15 cellular contexts compared by ENCODE assay signal in the genomic region with DNA sequence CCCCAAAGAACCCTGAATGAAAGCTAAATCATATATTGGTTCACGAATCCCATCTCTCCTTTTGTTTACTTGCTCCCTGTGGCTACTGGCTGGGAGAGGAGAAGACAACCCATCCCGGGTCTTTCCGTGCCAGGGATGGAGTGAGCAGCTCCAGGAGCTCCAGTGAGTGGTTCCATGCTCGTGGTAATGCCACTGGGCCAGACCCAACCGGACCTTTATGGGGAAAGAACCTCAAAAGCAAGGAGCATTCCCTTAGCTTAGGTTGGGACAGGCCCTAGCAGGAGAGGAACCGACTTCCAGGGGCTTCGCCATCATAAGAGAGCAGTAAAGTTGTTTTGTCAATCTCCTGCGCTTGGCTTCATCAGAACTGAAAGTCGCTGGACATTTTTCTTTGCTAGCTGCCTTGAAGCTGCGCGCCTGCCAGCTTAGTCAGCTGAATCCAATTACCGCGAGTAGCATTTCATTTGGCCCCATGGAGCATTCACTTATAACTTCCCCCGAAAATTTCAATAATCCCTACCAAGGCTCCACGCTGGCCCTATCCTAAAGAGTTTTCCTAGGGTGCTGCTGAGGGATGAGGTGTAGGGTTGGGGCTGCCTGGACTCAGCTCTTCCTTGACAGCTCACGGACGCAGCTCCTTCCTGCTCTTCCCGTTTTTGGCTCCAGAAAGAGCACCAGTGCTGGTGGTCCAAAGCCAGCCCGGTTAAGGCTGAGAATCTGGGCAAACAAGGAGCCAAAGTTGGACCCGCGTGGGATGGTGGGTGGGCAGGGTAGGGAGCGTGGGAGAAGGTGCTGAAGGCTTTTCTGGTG. TPM values are rescaled to one million over a fixed set of nuclear protein-coding genes. Genes with fewer than 3 reads are reported as not detected.
A peak's percentile ranks its signal among the peaks of the same experiment; 100 is the strongest.
DNase-seq lines count a peak whose midpoint lies in the region; ATAC-seq and TF ChIP-seq lines count a peak whose summit lies in the region.
"Had no signal": no experiment of that assay in that cellular context is flagged by ENCODE, and none has a peak within 500 bp of the region (broad histone marks: within the 10 kb centered on the region; RNA-seq: fewer than 3 reads in every experiment).

No MANE protein-coding gene starts in this region.

- H3K4me2 ChIP-seq in mammary epithelial cell (ENCODE audit: insufficient read depth, low read depth, low read length) = no peak overlapping the region
- H3K4me2 ChIP-seq in smooth muscle cell = peak overlapping the region; percentile 67
- H3K4me2 ChIP-seq in PC-9 = no peak overlapping the region
- no peak overlapping the region for H3K4me2 ChIP-seq in OCI-LY7 (ENCODE audit: low read length)

- CTCF ChIA-PET in mammary epithelial cell (lab: Charles Lee; ENCODE audit: low non-redundant PET) = no interaction called here
- CTCF ChIA-PET in PC-9 (lab: Charles Lee) = interaction anchor here (0.6 to 0.7 kb wide), 2 partner anchors 66 to 226 kb away, joined by 3 read pairs; no protein-coding TSS in a partner anchor
- CTCF ChIA-PET in OCI-LY7 (lab: Charles Lee; ENCODE audit: unreplicated experiment) = interaction anchor here (1.0 kb wide), 1 partner anchor 35 kb away, joined by 3 read pairs; no protein-coding TSS in a partner anchor

- H3K79me2 ChIP-seq in mammary epithelial cell (ENCODE audit: insufficient read depth, low read length) (no peaks in the 10 kb centered on the region), smooth muscle cell (ENCODE audit: low read depth) (no peaks in the 10 kb centered on the region), PC-9 (ENCODE audit: low read depth) (no peaks in the 10 kb centered on the region), OCI-LY7 (ENCODE audit: insufficient read depth, low read depth, low read length) (no peaks in the 10 kb centered on the region)

- no TSS peak for BruUV-seq in mammary epithelial cell (replicated peaks; lab: Mats Ljungman, UMichigan)
- no TSS peak for BruUV-seq in PC-9 (replicated peaks; lab: Mats Ljungman, UMichigan)
- no TSS peak for BruUV-seq in OCI-LY7 (replicated peaks; lab: Mats Ljungman, UMichigan)

- H3F3A ChIP-seq in smooth muscle cell (ENCODE audit: low read depth) (no peaks in the 10 kb centered on the region), PC-9 (ENCODE audit: insufficient read depth, low read depth) (no peaks in the 10 kb centered on the region)

- POLR2A ChIA-PET in PC-9 (lab: Charles Lee; ENCODE audit: unreplicated experiment) (interaction anchor here (0.6 kb wide), 1 partner anchor 851 kb away, joined by 6 read pairs; no protein-coding TSS in a partner anchor), OCI-LY7 (lab: Charles Lee) (interaction anchor here (0.6 kb wide), 1 partner anchor 160 kb away, joined by 3 read pairs; no protein-coding TSS in a partner anchor)

- dilution Hi-C loops in mammary epithelial cell (cut with HindIII; ENCODE audit: low sequenced_read_pairs) = no loop called here

- H3K4me1 ChIP-seq in mammary epithelial cell (ENCODE audit: insufficient read depth, low read length) (no peaks in the 10 kb centered on the region), smooth muscle cell (ENCODE audit: low read depth) (peaks cover 9% of the 10 kb centered on the region), ascending aorta (peaks cover 0 to 11% of the 10 kb centered on the region in 2 donors), PC-9 (replicated peaks; ENCODE audit: insufficient read depth) (no peaks in the 10 kb centered on the region), OCI-LY7 (ENCODE audit: insufficient read depth, low read length, poor library complexity, severe bottlenecking) (no peaks in the 10 kb centered on the region)

- H3K9me2 ChIP-seq in PC-9 (ENCODE audit: insufficient read depth) (no peaks in the 10 kb centered on the region), OCI-LY7 (ENCODE audit: insufficient read depth, low read length) (no peaks in the 10 kb centered on the region)

- peaks cover 83% of the 10 kb centered on the region for H3K27me3 ChIP-seq in mammary epithelial cell (ENCODE audit: insufficient read depth, low read length)
- H3K27me3 ChIP-seq in smooth muscle cell (ENCODE audit: low read depth) = peaks cover 100% of the 10 kb centered on the region
- H3K27me3 ChIP-seq in ascending aorta = peaks cover 18% of the 10 kb centered on the region
- H3K27me3 ChIP-seq in PC-9 (ENCODE audit: insufficient read depth, low read depth) = peaks cover 90% of the 10 kb centered on the region

- DNase-seq in HCEC 1CT (peak; percentile 54), mammary epithelial cell (peak; percentile 27), islet precursor cell (peak; percentile 55), smooth muscle cell (lab: John Stamatoyannopoulos, UW; ENCODE audit: unreplicated experiment) (no peak), ascending aorta (ENCODE audit: low spot score in 2 of 2) (no peak), PC-9 (no peak), OCI-LY7 (ENCODE audit: low spot score) (no peak)
- DNase-seq: activated naive CD8-positive, alpha-beta T cell treated with anti-CD3 and anti-CD28 coated beads, Interleukin-2, amount 10 ng/mL, durations not matched to agents 7 days and 5 days; left colon; naive thymus-derived CD4-positive, alpha-beta T cell; NCI-H1105 treated with DMSO at 0.1 percent for 48 hours; NCI-H345 had no signal

- no peak for ATAC-seq in GM18505 (IDR thresholded peaks at IDR 0.05; ENCODE audit: unreplicated experiment)
- ATAC-seq: naive thymus-derived CD4-positive, alpha-beta T cell; Panc1 had no signal

- no peak for TF ChIP-seq POLR2A in GM18505 (IDR thresholded peaks at IDR 0.05; ENCODE audit: borderline replicate concordance, extremely low read depth, insufficient read depth, insufficient read length)

- H3K4me3 ChIP-seq in mammary epithelial cell (replicated peaks in 1 of 3; ENCODE audit: insufficient read depth in 1 of 3, low read depth in 2 of 3, low read length in 3 of 3) = no peak overlapping the region
- H3K4me3 ChIP-seq in smooth muscle cell = no peak overlapping the region
- peak overlapping the region in 1 of 2 donors; percentile 52 for H3K4me3 ChIP-seq in ascending aorta
- H3K4me3 ChIP-seq in PC-9 = no peak overlapping the region
- H3K4me3 ChIP-seq in OCI-LY7 (ENCODE audit: low read depth, low read length, poor library complexity, severe bottlenecking) = no peak overlapping the region

- intact Hi-C loops in mammary epithelial cell (cut with micrococcal nuclease) (no loop called here), ascending aorta (cut with DNase I) (no loop called here), PC-9 (cut with micrococcal nuclease; ENCODE audit: unreplicated experiment) (no loop called here), OCI-LY7 (cut with micrococcal nuclease; ENCODE audit: unreplicated experiment) (no loop called here)

- in situ Hi-C loops in mammary epithelial cell (cut with MboI; ENCODE audit: low sequenced_read_pairs in 2 of 2) = no loop called here

- H2AFZ ChIP-seq in mammary epithelial cell (ENCODE audit: low read depth, low read length) (no peak overlapping the region), smooth muscle cell (ENCODE audit: low read depth) (no peak overlapping the region), PC-9 (no peak overlapping the region), OCI-LY7 (ENCODE audit: low read length) (no peak overlapping the region)

- H3K9me3 ChIP-seq in mammary epithelial cell (replicated peaks; ENCODE audit: insufficient read depth, low read length) (peaks cover 11% of the 10 kb centered on the region), smooth muscle cell (replicated peaks; ENCODE audit: low read depth) (no peaks in the 10 kb centered on the region), ascending aorta (no peaks in the 10 kb centered on the region), PC-9 (ENCODE audit: insufficient read depth, low read depth) (no peaks in the 10 kb centered on the region), OCI-LY7 (ENCODE audit: low read length) (no peaks in the 10 kb centered on the region)

- no peak overlapping the region for H3K27ac ChIP-seq in mammary epithelial cell (ENCODE audit: insufficient read depth, low read depth, low read length)
- H3K27ac ChIP-seq in smooth muscle cell (ENCODE audit: low read depth) = no peak overlapping the region
- H3K27ac ChIP-seq in ascending aorta = no peak overlapping the region
- H3K27ac ChIP-seq in PC-9 = no peak overlapping the region
- H3K27ac ChIP-seq in OCI-LY7 (ENCODE audit: low read depth, low read length, poor library complexity, severe bottlenecking) = no peak overlapping the region

- 42% methylated on average over 16 of the region's 22 CpGs for WGBS in mammary epithelial cell (ENCODE audit: low coverage, missing lambda C conversion rate)
- WGBS in smooth muscle cell (ENCODE audit: low lambda C conversion rate) = 10% methylated on average over 21 of the region's 22 CpGs

- H4K20me1 ChIP-seq in mammary epithelial cell (ENCODE audit: insufficient read depth, low read length) (no peaks in the 10 kb centered on the region), smooth muscle cell (ENCODE audit: low read depth) (peaks cover 4% of the 10 kb centered on the region), PC-9 (ENCODE audit: insufficient read depth) (no peaks in the 10 kb centered on the region), OCI-LY7 (ENCODE audit: insufficient read depth, low read length) (no peaks in the 10 kb centered on the region)

- no peak for TF ChIP-seq CTCF in mammary epithelial cell (conservative IDR thresholded peaks at IDR 0.05 in 1 of 2, IDR thresholded peaks at IDR 0.05 in 1 of 2; ENCODE audit: extremely low read depth in 1 of 2, insufficient read depth in 1 of 2, low read depth in 1 of 2, low read length in 2 of 2)
- no peak for TF ChIP-seq CTCF in smooth muscle cell (IDR thresholded peaks at IDR 0.05; ENCODE audit: borderline replicate concordance, insufficient read depth, poor library complexity, severe bottlenecking)
- TF ChIP-seq CTCF in ascending aorta (IDR thresholded peaks at IDR 0.05) = no peak
- no peak for TF ChIP-seq CTCF in PC-9 (conservative IDR thresholded peaks at IDR 0.05)
- TF ChIP-seq CTCF in OCI-LY7 (conservative IDR thresholded peaks at IDR 0.05; ENCODE audit: low read length) = no peak

- no peaks in the 10 kb centered on the region for H3K36me3 ChIP-seq in mammary epithelial cell (ENCODE audit: insufficient read depth, low read length)
- H3K36me3 ChIP-seq in smooth muscle cell (ENCODE audit: low read depth) = no peaks in the 10 kb centered on the region
- H3K36me3 ChIP-seq in ascending aorta = no peaks in the 10 kb centered on the region
- H3K36me3 ChIP-seq in PC-9 (ENCODE audit: low read depth) = no peaks in the 10 kb centered on the region
- no peaks in the 10 kb centered on the region for H3K36me3 ChIP-seq in OCI-LY7 (ENCODE audit: insufficient read depth, low read length)

- H3K9ac ChIP-seq in mammary epithelial cell (ENCODE audit: insufficient read depth, low read length) (no peak overlapping the region), smooth muscle cell (ENCODE audit: low read depth) (no peak overlapping the region)

RNA-seq across cellular contexts. Expression of a gene that starts 4.9 kb away (rescaled TPM):
- not detected for total RNA-seq in mammary epithelial cell
- polyA plus RNA-seq in mammary epithelial cell = not detected
- polyA minus RNA-seq in mammary epithelial cell = not detected
- total RNA-seq in smooth muscle cell = 0.63 TPM in 1 of 2 replicates, not detected in the other
- polyA plus RNA-seq in smooth muscle cell = not detected in 2 replicates
- total RNA-seq in ascending aorta = 8.6 TPM
- total RNA-seq in PC-9 (2021) = not detected in 2 replicates
- not detected in 2 replicates for total RNA-seq in OCI-LY7 (2014; rRNA removed; shearing (Covaris generic))
- not detected in 2 replicates for total RNA-seq in OCI-LY7 (2022)
- total RNA-seq: activated naive CD8-positive, alpha-beta T cell treated with anti-CD3 and anti-CD28 coated beads, Interleukin-2, amount 10 ng/mL, durations not matched to agents 7 days and 5 days; naive thymus-derived CD4-positive, alpha-beta T cell; T-helper 1 cell treated with Interleukin-12 subunit alpha and Interleukin-12 subunit beta and Interleukin-4 antibody, amounts not matched to agents 30 ng/mL and 1 ng/mL, for 36 hours had no signal
- polyA plus RNA-seq: naive thymus-derived CD4-positive, alpha-beta T cell had no signal

RNA-seq across cellular contexts. Expression of a gene that starts 10.7 kb away (rescaled TPM):
- not detected for total RNA-seq in mammary epithelial cell
- polyA plus RNA-seq in mammary epithelial cell = not detected
- not detected for polyA minus RNA-seq in mammary epithelial cell
- 0.09 TPM in 1 of 2 replicates, not detected in the other for total RNA-seq in smooth muscle cell
- not detected in 2 replicates for polyA plus RNA-seq in smooth muscle cell
- total RNA-seq in ascending aorta = 13.6 TPM
- not detected in 2 replicates for total RNA-seq in PC-9 (2021)
- total RNA-seq in OCI-LY7 (2014; rRNA removed; shearing (Covaris generic)) = not detected in 2 replicates
- total RNA-seq in OCI-LY7 (2022) = not detected in 2 replicates
- total RNA-seq: activated naive CD8-positive, alpha-beta T cell treated with anti-CD3 and anti-CD28 coated beads, Interleukin-2, amount 10 ng/mL, durations not matched to agents 7 days and 5 days; naive thymus-derived CD4-positive, alpha-beta T cell; T-helper 1 cell treated with Interleukin-12 subunit alpha and Interleukin-12 subunit beta and Interleukin-4 antibody, amounts not matched to agents 30 ng/mL and 1 ng/mL, for 36 hours had no signal
- polyA plus RNA-seq: naive thymus-derived CD4-positive, alpha-beta T cell had no signal

RNA-seq across cellular contexts. Expression of a gene that starts 26.4 kb away (rescaled TPM):
- not detected for total RNA-seq in mammary epithelial cell
- not detected for polyA plus RNA-seq in mammary epithelial cell
- polyA minus RNA-seq in mammary epithelial cell = not detected
- not detected in 2 replicates for total RNA-seq in smooth muscle cell
- not detected in 2 replicates for polyA plus RNA-seq in smooth muscle cell
- total RNA-seq in ascending aorta = 9.8 TPM
- total RNA-seq in PC-9 (2021) = not detected in 2 replicates
- total RNA-seq in OCI-LY7 (2014; rRNA removed; shearing (Covaris generic)) = not detected in 2 replicates
- not detected in 2 replicates for total RNA-seq in OCI-LY7 (2022)
- total RNA-seq: activated naive CD8-positive, alpha-beta T cell treated with anti-CD3 and anti-CD28 coated beads, Interleukin-2, amount 10 ng/mL, durations not matched to agents 7 days and 5 days; naive thymus-derived CD4-positive, alpha-beta T cell; T-helper 1 cell treated with Interleukin-12 subunit alpha and Interleukin-12 subunit beta and Interleukin-4 antibody, amounts not matched to agents 30 ng/mL and 1 ng/mL, for 36 hours had no signal
- polyA plus RNA-seq: naive thymus-derived CD4-positive, alpha-beta T cell had no signal

RNA-seq across cellular contexts. Expression of a gene that starts 32.5 kb away (rescaled TPM):
- total RNA-seq in mammary epithelial cell (under 1 TPM in 1 of 2 donors, not detected in 1; 0.16 TPM), smooth muscle cell (0.13 and 2.0 TPM in 2 replicates), ascending aorta (19.8 TPM), PC-9 (2021) (0.39 and 0.50 TPM in 2 replicates), OCI-LY7 (2022) (not detected in 2 replicates)
- polyA plus RNA-seq in mammary epithelial cell (not detected), smooth muscle cell (not detected in 2 replicates)
- polyA minus RNA-seq in mammary epithelial cell = not detected
- total RNA-seq in OCI-LY7 (2014; rRNA removed; shearing (Covaris generic)) = not detected in 2 replicates
- total RNA-seq: activated naive CD8-positive, alpha-beta T cell treated with anti-CD3 and anti-CD28 coated beads, Interleukin-2, amount 10 ng/mL, durations not matched to agents 7 days and 5 days; naive thymus-derived CD4-positive, alpha-beta T cell; T-helper 1 cell treated with Interleukin-12 subunit alpha and Interleukin-12 subunit beta and Interleukin-4 antibody, amounts not matched to agents 30 ng/mL and 1 ng/mL, for 36 hours had no signal
- polyA plus RNA-seq: naive thymus-derived CD4-positive, alpha-beta T cell had no signal

RNA-seq across cellular contexts. Expression of a gene that starts 39.5 kb away (rescaled TPM):
- not detected for total RNA-seq in mammary epithelial cell
- polyA plus RNA-seq in mammary epithelial cell = not detected
- polyA minus RNA-seq in mammary epithelial cell = not detected
- 0.45 and 0.49 TPM in 2 replicates for total RNA-seq in smooth muscle cell
- polyA plus RNA-seq in smooth muscle cell = 1.4 and 2.2 TPM in 2 replicates
- total RNA-seq in ascending aorta = not detected
- not detected in 2 replicates for total RNA-seq in PC-9 (2021)
- total RNA-seq in OCI-LY7 (2014; rRNA removed; shearing (Covaris generic)) = not detected in 2 replicates
- total RNA-seq in OCI-LY7 (2022) = not detected in 2 replicates
- total RNA-seq: activated naive CD8-positive, alpha-beta T cell treated with anti-CD3 and anti-CD28 coated beads, Interleukin-2, amount 10 ng/mL, durations not matched to agents 7 days and 5 days; naive thymus-derived CD4-positive, alpha-beta T cell; T-helper 1 cell treated with Interleukin-12 subunit alpha and Interleukin-12 subunit beta and Interleukin-4 antibody, amounts not matched to agents 30 ng/mL and 1 ng/mL, for 36 hours had no signal
- polyA plus RNA-seq: naive thymus-derived CD4-positive, alpha-beta T cell had no signal

Comparison
In these comparisons a context has a peak if more than half of its experiments do, and no peak if none do; other contexts are left out.
1. DNase-seq: peak in HCEC 1CT (single experiment), mammary epithelial cell (single experiment) and islet precursor cell (single experiment); none in smooth muscle cell (single experiment), ascending aorta (0 of 2), PC-9 (0 of 2) and OCI-LY7 (single experiment).
2. RNA of a gene that starts 10.7 kb away (total RNA-seq): 13.6 TPM in ascending aorta (single experiment); not detected in mammary epithelial cell, 0.09 TPM in smooth muscle cell, not detected in PC-9 and not detected in OCI-LY7; every median in the first group is over 10 times any median in the second.
3. RNA of a gene that starts 26.4 kb away (total RNA-seq): 9.8 TPM in ascending aorta (single experiment); not detected in mammary epithelial cell, not detected in smooth muscle cell, not detected in PC-9 and not detected in OCI-LY7; every median in the first group is over 10 times any median in the second.